Comparison of ENCODE assay signal across 17 cellular contexts in the genomic region with DNA sequence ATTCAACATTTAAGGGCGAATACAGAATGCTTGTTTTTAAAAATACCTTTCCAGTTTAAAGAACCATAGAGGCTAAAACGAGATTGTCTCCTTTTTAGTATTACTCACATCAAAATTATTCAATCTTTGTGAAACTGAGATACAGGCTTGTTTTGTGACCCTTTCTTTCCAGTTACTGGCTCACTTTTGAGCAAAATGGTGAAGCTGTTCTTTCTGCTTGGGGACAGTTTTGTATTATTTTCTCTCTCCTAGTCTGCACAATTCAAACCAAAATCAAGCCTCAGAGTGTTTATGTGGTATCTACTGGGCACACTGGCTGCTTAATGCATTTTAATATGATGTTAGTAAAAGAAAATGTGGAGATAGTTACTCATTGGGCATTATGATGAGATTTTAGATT. TPM values are rescaled to one million over a fixed set of nuclear protein-coding genes. Genes with fewer than 3 reads are reported as not detected.
A peak's percentile ranks its signal among the peaks of the same experiment; 100 is the strongest.
DNase-seq lines count a peak whose midpoint lies in the region; ATAC-seq and TF ChIP-seq lines count a peak whose summit lies in the region.
"Had no signal": no experiment of that assay in that cellular context is flagged by ENCODE, and none has a peak within 500 bp of the region (broad histone marks: within the 10 kb centered on the region; RNA-seq: fewer than 3 reads in every experiment).

No MANE protein-coding gene starts in this region.

- peaks cover 15 to 92% (median 67%) of the 10 kb centered on the region in 6 donors for H3K4me1 ChIP-seq in spleen

- CTCF ChIA-PET in activated CD4-positive, alpha-beta T cell treated with anti-CD3 and anti-CD28 coated beads, Interleukin-2, amount 10 ng/mL, durations not matched to agents 7 days and 5 days (lab: Charles Lee), result interaction anchor here (1.1 kb wide), 1 partner anchor 70 kb away, joined by 5 read pairs; no protein-coding TSS in a partner anchor

- no peaks in the 10 kb centered on the region for H3K27me3 Mint-ChIP-seq in activated CD4-positive, alpha-beta T cell treated with anti-CD3 and anti-CD28 coated beads, Interleukin-2, amount 10 ng/mL, durations not matched to agents 7 days and 5 days
- no peaks in the 10 kb centered on the region for H3K27me3 Mint-ChIP-seq in activated naive CD8-positive, alpha-beta T cell

- no peak for DNase-seq in activated CD4-positive, alpha-beta T cell treated with anti-CD3 and anti-CD28 coated beads, Interleukin-2, amount 10 ng/mL, durations not matched to agents 7 days and 5 days
- DNase-seq in activated CD4-positive, alpha-beta T cell treated with anti-CD3 and anti-CD28 coated beads for 48 hours, result no peak
- no peak for DNase-seq in HL-60 (ENCODE audit: low read depth in 1 of 2, low spot score in 1 of 2)
- no peak for DNase-seq in spleen
- no peak for DNase-seq in midbrain (lab: John Stamatoyannopoulos, UW)
- DNase-seq in NAMALWA (ENCODE audit: low spot score), result no peak
- DNase-seq: Calu3, esophagus squamous epithelium, IMR-90, mucosa of descending colon, MV-4-11, NCI-H82, SW 1271, upper lobe of right lung had no signal

- H3K27ac Mint-ChIP-seq in activated CD4-positive, alpha-beta T cell treated with anti-CD3 and anti-CD28 coated beads, Interleukin-2, amount 10 ng/mL, durations not matched to agents 7 days and 5 days, result peak overlapping the region; percentile 43
- peak overlapping the region; percentile 93 for H3K27ac Mint-ChIP-seq in activated naive CD8-positive, alpha-beta T cell

- ATAC-seq in HG02973 (IDR thresholded peaks at IDR 0.05; ENCODE audit: unreplicated experiment), result no peak
- ATAC-seq: mucosa of descending colon, upper lobe of right lung had no signal

- H3K4me3 ChIP-seq in HL-60 (replicated peaks; ENCODE audit: insufficient read depth, low read length) (no peak overlapping the region), spleen (no peak overlapping the region)
- H3K4me3 ChIP-seq: esophagus squamous epithelium, mucosa of descending colon, skin epidermis, upper lobe of right lung had no signal

- no peak for TF ChIP-seq POLR2A in spleen (IDR thresholded peaks at IDR 0.05)

- POLR2A ChIA-PET in activated CD4-positive, alpha-beta T cell treated with anti-CD3 and anti-CD28 coated beads, Interleukin-2, amount 10 ng/mL, durations not matched to agents 7 days and 5 days (lab: Charles Lee), result no interaction called here

- no peaks in the 10 kb centered on the region for H3K36me3 ChIP-seq in spleen
- H3K36me3 ChIP-seq: esophagus squamous epithelium, upper lobe of right lung had no signal

- 73 to 88% (median 75%) methylated on average over 2 of the region's 2 CpGs for WGBS in spleen, 5 donors

- H3K36me3 Mint-ChIP-seq in activated CD4-positive, alpha-beta T cell treated with anti-CD3 and anti-CD28 coated beads, Interleukin-2, amount 10 ng/mL, durations not matched to agents 7 days and 5 days (ENCODE audit: low read depth), result peaks cover 19% of the 10 kb centered on the region
- peaks cover 5% of the 10 kb centered on the region for H3K36me3 Mint-ChIP-seq in activated naive CD8-positive, alpha-beta T cell

- H3K4me3 Mint-ChIP-seq in activated CD4-positive, alpha-beta T cell treated with anti-CD3 and anti-CD28 coated beads, Interleukin-2, amount 10 ng/mL, durations not matched to agents 7 days and 5 days, result no peak overlapping the region
- peak overlapping the region; percentile 54 for H3K4me3 Mint-ChIP-seq in activated naive CD8-positive, alpha-beta T cell

- H3K9me3 ChIP-seq in spleen, result no peaks in the 10 kb centered on the region
- H3K9me3 ChIP-seq: esophagus squamous epithelium, mucosa of descending colon, upper lobe of right lung had no signal

- H3K27me3 ChIP-seq in HL-60 (ENCODE audit: insufficient read depth, poor library complexity, severe bottlenecking) (no peaks in the 10 kb centered on the region), spleen (replicated peaks in 1 of 7) (no peaks in the 10 kb centered on the region)
- H3K27me3 ChIP-seq: esophagus squamous epithelium, upper lobe of right lung had no signal

- H3K27ac ChIP-seq in HL-60 (replicated peaks) (peak overlapping the region; percentile 51), spleen (peak overlapping the region in 6 of 8 donors; percentile 25 to 74 (median 58))
- H3K27ac ChIP-seq: esophagus squamous epithelium, upper lobe of right lung had no signal

- no peak for TF ChIP-seq CTCF in HL-60 (IDR thresholded peaks at IDR 0.05; ENCODE audit: insufficient read depth, low read length)
- TF ChIP-seq CTCF in spleen (IDR thresholded peaks at IDR 0.05 in 8 of 11, conservative IDR thresholded peaks at IDR 0.05 in 3 of 11), result no peak

- intact Hi-C loops in spleen (cut with DNase I; ENCODE audit: low total_unique reads), result no loop called here

- peaks cover 79% of the 10 kb centered on the region for H3K4me1 Mint-ChIP-seq in activated CD4-positive, alpha-beta T cell treated with anti-CD3 and anti-CD28 coated beads, Interleukin-2, amount 10 ng/mL, durations not matched to agents 7 days and 5 days
- peaks cover 84% of the 10 kb centered on the region for H3K4me1 Mint-ChIP-seq in activated naive CD8-positive, alpha-beta T cell (ENCODE audit: low read depth)

- H3K9me3 Mint-ChIP-seq in activated CD4-positive, alpha-beta T cell treated with anti-CD3 and anti-CD28 coated beads, Interleukin-2, amount 10 ng/mL, durations not matched to agents 7 days and 5 days, result no peaks in the 10 kb centered on the region
- H3K9me3 Mint-ChIP-seq in activated naive CD8-positive, alpha-beta T cell (ENCODE audit: low read depth), result no peaks in the 10 kb centered on the region

RNA-seq across cellular contexts. Expression of a gene that starts 36.5 kb away (rescaled TPM):
- 10 to 100 TPM; 24.2 to 33.0 TPM for total RNA-seq in activated CD4-positive, alpha-beta T cell treated with anti-CD3 and anti-CD28 coated beads, Interleukin-2, amount 10 ng/mL, durations not matched to agents 7 days and 5 days
- 10 to 100 TPM; 37.8 to 64.1 (median 41.7) TPM for total RNA-seq in spleen
- polyA plus RNA-seq in spleen, result 1 to 10 TPM; 2.8 to 5.6 (median 5.5) TPM
